In the genomic region with DNA sequence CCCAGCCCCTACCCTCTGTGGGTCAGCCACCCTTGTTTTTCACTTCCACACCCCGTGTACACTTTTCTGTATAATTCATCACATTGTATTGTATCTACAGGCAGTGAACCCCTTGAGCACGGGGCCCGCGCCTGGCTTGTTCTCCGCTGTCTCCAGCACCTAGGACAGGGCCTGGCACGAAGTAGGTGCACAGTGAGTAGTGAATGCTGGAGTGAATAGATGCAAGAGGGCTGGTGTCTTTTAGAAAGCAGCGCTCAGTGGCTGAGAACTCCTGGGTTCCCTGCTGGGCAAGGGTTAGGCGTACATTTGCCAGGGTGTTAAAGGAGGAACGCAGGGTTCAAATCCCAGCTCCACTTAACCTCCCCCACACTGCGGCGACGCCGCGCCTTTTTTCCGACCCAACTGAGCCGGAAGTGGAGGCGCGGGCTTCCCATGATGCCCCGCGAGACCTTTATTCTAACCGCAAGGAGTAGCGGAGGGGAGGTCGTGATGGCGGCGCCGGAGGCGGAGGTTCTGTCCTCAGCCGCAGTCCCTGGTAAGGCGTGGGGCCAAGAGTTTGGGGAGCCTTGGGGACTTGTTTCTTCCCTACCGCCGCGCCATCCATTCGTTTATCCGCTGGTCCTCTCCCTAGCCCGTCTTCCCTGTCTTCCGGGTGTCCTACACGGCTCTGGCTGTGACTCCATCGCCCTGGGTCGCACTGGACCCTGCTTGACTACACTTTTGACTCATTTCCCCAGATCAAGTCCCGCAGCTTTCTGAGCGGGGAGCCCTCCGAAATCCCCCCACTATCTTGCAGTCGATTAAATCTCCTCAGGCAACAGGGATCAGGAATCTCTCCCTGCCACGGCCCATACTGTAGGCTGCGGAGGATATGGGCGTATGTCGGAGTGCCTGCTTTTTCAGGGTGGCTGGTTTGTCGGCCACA, we compare ENCODE assay signal across 8 cellular contexts.
DNase-seq lines count a peak whose midpoint lies in the region; ATAC-seq, FAIRE-seq and TF ChIP-seq lines count a peak whose summit lies in the region.

MAD2L1BP (plus strand) TSS at position 454 of the 925 bp plus-strand sequence; CDS start at position 490, 36 bp downstream.

- H3K36me3 Mint-ChIP-seq in nephron (ENCODE audit: low read depth) = peaks cover 20% of the 10 kb centered on the region

- TF ChIP-seq CTCF in MM.1S (IDR thresholded peaks at IDR 0.05; ENCODE audit: low read length) = no peak
- TF ChIP-seq CTCF in fibroblast of pulmonary artery (IDR thresholded peaks at IDR 0.05; ENCODE audit: low read length, missing control alignments) = no peak
- no peak for TF ChIP-seq CTCF in nephron (IDR thresholded peaks at IDR 0.05; ENCODE audit: unreplicated experiment in 3 of 3)

- no peaks in the 10 kb centered on the region for H4K20me1 ChIP-seq in MM.1S (ENCODE audit: insufficient read depth, low read length)

- no peaks in the 10 kb centered on the region for H3K27me3 ChIP-seq in MM.1S (replicated peaks; ENCODE audit: insufficient read depth, low read length)

- peaks cover 17% of the 10 kb centered on the region for H3K4me1 ChIP-seq in MM.1S (ENCODE audit: low read length)

- H3K9me2 ChIP-seq in MM.1S (replicated peaks; ENCODE audit: insufficient read depth, low read length) = no peaks in the 10 kb centered on the region

- H3F3A ChIP-seq in MM.1S (ENCODE audit: insufficient read depth, low read length) = no peaks in the 10 kb centered on the region; the same call in 1 of the 2 replicates

- no peak within 1 kb of the TSS for H3K27ac ChIP-seq in MM.1S (ENCODE audit: low read length)

- H3K4me3 Mint-ChIP-seq in nephron = peak within 1 kb of the TSS; percentile 98 to 100 (median 99)

- H3K79me2 ChIP-seq in MM.1S (ENCODE audit: low read length) = peaks cover 45% of the 10 kb centered on the region

- no peak for FAIRE-seq in H54 (lab: Jason Lieb, UNC)

- peaks cover 41% of the 10 kb centered on the region for H3K4me1 Mint-ChIP-seq in nephron

- peak; percentile 87 for ATAC-seq in stimulated activated naive CD8-positive, alpha-beta T cell treated with anti-CD3 and anti-CD28 coated beads, Interleukin-15, Interleukin-2, amounts not matched to agents 100 U/mL and 50 U/mL, for 24 hours

- H3K9ac ChIP-seq in MM.1S (ENCODE audit: low read length) = peak within 1 kb of the TSS; percentile 69

- H3K27ac Mint-ChIP-seq in nephron = peak within 1 kb of the TSS; percentile 95 to 98 (median 96)

- TF ChIP-seq POLR2A in H54 (IDR thresholded peaks at IDR 0.05; ENCODE audit: low read depth, low read length) = peak; percentile 97

- H2AFZ ChIP-seq in MM.1S (ENCODE audit: low read length) = peak within 1 kb of the TSS; percentile 61

- H3K4me3 ChIP-seq in MM.1S (ENCODE audit: low read length) (peak within 1 kb of the TSS; percentile 83), fibroblast of pulmonary artery (replicated peaks; ENCODE audit: low read depth, low read length) (peak within 1 kb of the TSS; percentile 97)

- 0 out of 2 replicates have a peak, but pooled peaks cover 3% of the 10 kb centered on the region for H3K36me3 ChIP-seq in MM.1S (replicated peaks; ENCODE audit: insufficient read depth, low read length)

- DNase-seq in EH (ENCODE audit: low read depth) (peak; percentile 73), H54 (ENCODE audit: insufficient read length, low spot score) (peak; percentile 89), MM.1S (peak; percentile 85), SHP77 treated with DMSO at 0.1 percent for 48 hours (lab: John Stamatoyannopoulos, UW) (peak; percentile 40), fibroblast of pulmonary artery (ENCODE audit: low read depth) (peak; percentile 68)
- peak; percentile 81 for DNase-seq in activated T-helper 9 cell treated with anti-CD3 and anti-CD28 coated beads, Interleukin-2, amount 50 U/mL, for 16 hours (ENCODE audit: low read depth)
- peak; percentile 92 for DNase-seq in stimulated activated naive CD8-positive, alpha-beta T cell treated with anti-CD3 and anti-CD28 coated beads, Interleukin-15, Interleukin-2, amounts not matched to agents 100 U/mL and 50 U/mL, for 24 hours

- H3K4me2 ChIP-seq in MM.1S (ENCODE audit: low read depth, low read length) = peak within 1 kb of the TSS; percentile 69

- H3K27me3 Mint-ChIP-seq in nephron (ENCODE audit: low read depth) = no peaks in the 10 kb centered on the region

- no peaks in the 10 kb centered on the region for H3K9me3 Mint-ChIP-seq in nephron

- H3K9me3 ChIP-seq in MM.1S (replicated peaks; ENCODE audit: insufficient read depth, low read length) = no peaks in the 10 kb centered on the region

Comparison
In these comparisons a context has a peak if more than half of its experiments do, and no peak if none do; other contexts are left out.
1. DNase-seq: peak in every context shown above with its lines; median percentile 92 in stimulated activated naive CD8-positive, alpha-beta T cell treated with anti-CD3 and anti-CD28 coated beads, Interleukin-15, Interleukin-2, amounts not matched to agents 100 U/mL and 50 U/mL, for 24 hours; 89 in H54; 85 in MM.1S; 81 in activated T-helper 9 cell treated with anti-CD3 and anti-CD28 coated beads, Interleukin-2, amount 50 U/mL, for 16 hours; 73 in EH; 68 in fibroblast of pulmonary artery; 40 in SHP77 treated with DMSO at 0.1 percent for 48 hours.